15 cellular contexts compared by ENCODE assay signal in the genomic region with DNA sequence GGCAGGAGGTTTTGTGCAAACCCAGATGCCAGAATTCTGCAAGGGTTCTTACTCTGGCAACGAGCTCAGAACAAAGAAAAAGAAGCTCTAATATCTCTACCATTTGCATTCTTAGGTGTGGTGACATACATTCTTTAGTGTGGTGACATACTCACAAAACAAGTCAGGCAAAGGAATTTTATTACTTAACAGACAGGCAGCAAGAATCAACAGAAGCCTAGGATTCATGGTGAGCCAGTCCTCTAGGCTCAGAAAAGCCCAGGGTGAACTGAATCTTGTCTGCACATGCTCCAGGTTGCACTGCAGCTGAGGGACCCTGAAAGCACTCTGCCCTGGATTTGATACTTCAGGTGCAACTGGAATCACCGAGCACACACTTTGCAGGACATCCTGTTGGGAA.
A peak's percentile ranks its signal among the peaks of the same experiment; 100 is the strongest.
DNase-seq lines count a peak whose midpoint lies in the region; ATAC-seq and TF ChIP-seq lines count a peak whose summit lies in the region.
"Had no signal": no experiment of that assay in that cellular context is flagged by ENCODE, and none has a peak within 500 bp of the region (broad histone marks: within the 10 kb centered on the region; RNA-seq: fewer than 3 reads in every experiment).

No MANE protein-coding gene starts in this region.

- H3K4me1 Mint-ChIP-seq in stimulated activated effector memory CD8-positive, alpha-beta T cell treated with anti-CD3 and anti-CD28 coated beads, Interleukin-12 subunit alpha, Interleukin-12 subunit beta, amount 100 ng/mL, for 72 hours = no peaks in the 10 kb centered on the region
- H3K4me1 Mint-ChIP-seq: activated naive CD8-positive, alpha-beta T cell treated with anti-CD3 and anti-CD28 coated beads, Interleukin-2, amount 10 ng/mL, durations not matched to agents 7 days and 5 days; CD8-positive, alpha-beta memory T cell had no signal

- no peak for TF ChIP-seq CTCF in RWPE2 (IDR thresholded peaks at IDR 0.05; ENCODE audit: poor library complexity, severe bottlenecking)
- no peak for TF ChIP-seq CTCF in fibroblast of the aortic adventitia (IDR thresholded peaks at IDR 0.05; ENCODE audit: insufficient read depth, low read length)

- no peaks in the 10 kb centered on the region for H3K27me3 ChIP-seq in RWPE2 (ENCODE audit: insufficient read depth, poor library complexity, severe bottlenecking)

- no peak overlapping the region for H3K4me3 ChIP-seq in RWPE2 (ENCODE audit: severe bottlenecking)
- H3K4me3 ChIP-seq in fibroblast of the aortic adventitia (ENCODE audit: low read depth, low read length) = no peak overlapping the region

- H3K4me1 ChIP-seq in RWPE2 (ENCODE audit: insufficient read depth, poor library complexity, severe bottlenecking) = no peaks in the 10 kb centered on the region

- H3K27ac ChIP-seq in RWPE2 (ENCODE audit: poor library complexity, severe bottlenecking) = no peak overlapping the region

- H3K9me3 Mint-ChIP-seq in stimulated activated effector memory CD8-positive, alpha-beta T cell treated with anti-CD3 and anti-CD28 coated beads, Interleukin-12 subunit alpha, Interleukin-12 subunit beta, amount 100 ng/mL, for 72 hours = no peaks in the 10 kb centered on the region
- H3K9me3 Mint-ChIP-seq: activated naive CD8-positive, alpha-beta T cell treated with anti-CD3 and anti-CD28 coated beads, Interleukin-2, amount 10 ng/mL, durations not matched to agents 7 days and 5 days had no signal

- no peaks in the 10 kb centered on the region for H3K36me3 Mint-ChIP-seq in stimulated activated effector memory CD8-positive, alpha-beta T cell treated with anti-CD3 and anti-CD28 coated beads, Interleukin-12 subunit alpha, Interleukin-12 subunit beta, amount 100 ng/mL, for 72 hours
- H3K36me3 Mint-ChIP-seq: activated naive CD8-positive, alpha-beta T cell treated with anti-CD3 and anti-CD28 coated beads, Interleukin-2, amount 10 ng/mL, durations not matched to agents 7 days and 5 days; CD8-positive, alpha-beta memory T cell had no signal

- DNase-seq in GM03348 (ENCODE audit: low spot score) (peak; percentile 13), RWPE2 (ENCODE audit: low spot score) (no peak), fibroblast of the aortic adventitia (ENCODE audit: low read depth) (peak; percentile 6), NCI-H748 (lab: John Stamatoyannopoulos, UW; ENCODE audit: unreplicated experiment) (no peak), nucleus accumbens (lab: John Stamatoyannopoulos, UW) (no peak)
- DNase-seq in stimulated activated effector memory CD8-positive, alpha-beta T cell treated with anti-CD3 and anti-CD28 coated beads, Interleukin-12 subunit alpha, Interleukin-12 subunit beta, amount 100 ng/mL, for 72 hours (ENCODE audit: low spot score in 2 of 2) = no peak
- DNase-seq: activated naive CD8-positive, alpha-beta T cell treated with anti-CD3 and anti-CD28 coated beads, Interleukin-2, amount 10 ng/mL, durations not matched to agents 7 days and 5 days; activated T-cell treated with anti-CD3 and anti-CD28 coated beads for 4 hours; CD8-positive, alpha-beta memory T cell; cortex of kidney; foreskin melanocyte; NCI-H345; stimulated activated CD4-positive, alpha-beta T cell treated with anti-CD3 and anti-CD28 coated beads, Interleukin-2, amount 100 ng/mL, for 48 hours had no signal

- H3K36me3 ChIP-seq in RWPE2 (ENCODE audit: low read depth) = no peaks in the 10 kb centered on the region

- H3K27ac Mint-ChIP-seq in stimulated activated effector memory CD8-positive, alpha-beta T cell treated with anti-CD3 and anti-CD28 coated beads, Interleukin-12 subunit alpha, Interleukin-12 subunit beta, amount 100 ng/mL, for 72 hours = no peak overlapping the region
- H3K27ac Mint-ChIP-seq: activated naive CD8-positive, alpha-beta T cell treated with anti-CD3 and anti-CD28 coated beads, Interleukin-2, amount 10 ng/mL, durations not matched to agents 7 days and 5 days; CD8-positive, alpha-beta memory T cell had no signal

- H3K9me3 ChIP-seq in RWPE2 (ENCODE audit: severe bottlenecking) = no peaks in the 10 kb centered on the region

- ATAC-seq in RWPE2 (ENCODE audit: low read depth) (peak; percentile 73), HG02588 (IDR thresholded peaks at IDR 0.05; ENCODE audit: unreplicated experiment) (no peak)
- ATAC-seq in stimulated activated effector memory CD8-positive, alpha-beta T cell treated with anti-CD3 and anti-CD28 coated beads, Interleukin-12 subunit alpha, Interleukin-12 subunit beta, amount 100 ng/mL, for 72 hours = peak; percentile 21
- ATAC-seq: activated CD4-positive, CD25-positive, alpha-beta regulatory T cell treated with anti-CD3 and anti-CD28 coated beads, Interleukin-2, amount 50 U/mL, for 24 hours had no signal

- H3K4me3 Mint-ChIP-seq in stimulated activated effector memory CD8-positive, alpha-beta T cell treated with anti-CD3 and anti-CD28 coated beads, Interleukin-12 subunit alpha, Interleukin-12 subunit beta, amount 100 ng/mL, for 72 hours = no peak overlapping the region
- H3K4me3 Mint-ChIP-seq: activated naive CD8-positive, alpha-beta T cell treated with anti-CD3 and anti-CD28 coated beads, Interleukin-2, amount 10 ng/mL, durations not matched to agents 7 days and 5 days; CD8-positive, alpha-beta memory T cell had no signal

Comparison
In these comparisons a context has a peak if more than half of its experiments do, and no peak if none do; other contexts are left out.
1. DNase-seq: peak in GM03348 (single experiment) and fibroblast of the aortic adventitia (single experiment); none in RWPE2 (single experiment), stimulated activated effector memory CD8-positive, alpha-beta T cell treated with anti-CD3 and anti-CD28 coated beads, Interleukin-12 subunit alpha, Interleukin-12 subunit beta, amount 100 ng/mL, for 72 hours (0 of 2), NCI-H748 (single experiment) and nucleus accumbens (0 of 56).